Comparison of ENCODE assay signal across 14 cellular contexts in genomic region chr14:83828406-83828805, GRCh38.
A peak's percentile ranks its signal among the peaks of the same experiment; 100 is the strongest.
DNase-seq lines count a peak whose midpoint lies in the region; ATAC-seq and TF ChIP-seq lines count a peak whose summit lies in the region.
"Had no signal": no experiment of that assay in that cellular context is flagged by ENCODE, and none has a peak within 500 bp of the region (broad histone marks: within the 10 kb centered on the region; RNA-seq: fewer than 3 reads in every experiment).

No MANE protein-coding gene starts in this region.

- H3K4me3 ChIP-seq in brain microvascular endothelial cell (ENCODE audit: low read depth, low read length): no peak overlapping the region
- H3K4me3 ChIP-seq: A549; BLaER1 treated with 17β-estradiol and CSF1 and Interleukin-3, amounts not matched to agents 10 nM and 100 nM had no signal

- peak; percentile 16 for DNase-seq in NCI-H226
- DNase-seq in brain microvascular endothelial cell: peak; percentile 16
- peak; percentile 42 for DNase-seq in iris pigment epithelial cell (ENCODE audit: low read depth)
- no peak for DNase-seq in RPMI8226
- DNase-seq in T-helper 2 cell: no peak
- DNase-seq: AML-193; CD4-positive, CD25-positive, alpha-beta regulatory T cell; DMS 273 treated with DMSO at 0.1 percent for 48 hours had no signal

- ATAC-seq in GM19463 (IDR thresholded peaks at IDR 0.05; ENCODE audit: unreplicated experiment): no peak
- ATAC-seq in GM21423 (IDR thresholded peaks at IDR 0.05; ENCODE audit: unreplicated experiment): no peak
- ATAC-seq: A549, HCT116, HepG2 had no signal

- no peaks in the 10 kb centered on the region for H3K27me3 ChIP-seq in brain microvascular endothelial cell (replicated peaks)
- H3K27me3 ChIP-seq: BLaER1 treated with 17β-estradiol and CSF1 and Interleukin-3, amounts not matched to agents 10 nM and 100 nM had no signal

- TF ChIP-seq CTCF in brain microvascular endothelial cell (IDR thresholded peaks at IDR 0.05; ENCODE audit: low read depth, low read length, missing control alignments): no peak

- in situ Hi-C loops in brain microvascular endothelial cell (cut with HindIII; ENCODE audit: low pct_ligation_motif_present, low sequenced_read_pairs): no loop called here

- no peaks in the 10 kb centered on the region for H3K36me3 ChIP-seq in brain microvascular endothelial cell (replicated peaks)
- H3K36me3 ChIP-seq: BLaER1 treated with 17β-estradiol and CSF1 and Interleukin-3, amounts not matched to agents 10 nM and 100 nM had no signal

- H3K27ac ChIP-seq in brain microvascular endothelial cell: peak overlapping the region; percentile 17
- H3K27ac ChIP-seq: A549; BLaER1 treated with 17β-estradiol and CSF1 and Interleukin-3, amounts not matched to agents 10 nM and 100 nM had no signal

Comparison
In these comparisons a context has a peak if more than half of its experiments do, and no peak if none do; other contexts are left out.
1. DNase-seq: peak in NCI-H226 (single experiment), brain microvascular endothelial cell (single experiment) and iris pigment epithelial cell (single experiment); none in RPMI8226 (single experiment) and T-helper 2 cell (0 of 5).